ENCODE assay signal across 35 cellular contexts in the genomic region with DNA sequence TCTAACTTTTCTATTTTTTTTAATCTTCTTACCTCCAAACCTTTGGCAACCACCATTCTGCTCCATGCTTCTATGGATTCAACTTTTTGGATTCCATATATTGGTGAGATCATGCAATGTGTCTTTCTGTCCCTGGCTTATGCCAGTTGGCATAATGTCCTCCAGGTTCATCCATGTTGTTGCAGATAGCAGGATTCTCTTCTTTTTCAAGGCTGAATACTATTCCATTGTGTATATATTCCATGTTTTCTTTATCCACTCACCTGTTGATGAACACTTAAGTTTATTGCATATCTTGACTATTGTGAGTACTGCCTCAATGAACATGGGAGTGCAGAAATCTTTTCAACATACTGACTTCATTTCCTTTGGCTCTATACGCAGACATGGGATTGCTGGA. TPM values are rescaled to one million over a fixed set of nuclear protein-coding genes. Genes with fewer than 3 reads are reported as not detected.
"Had no signal": no experiment of that assay in that cellular context is flagged by ENCODE, and none has a peak within 500 bp of the region (broad histone marks: within the 10 kb centered on the region; RNA-seq: fewer than 3 reads in every experiment).

No MANE protein-coding gene starts in this region.

- FAIRE-seq: bronchial epithelial cell, colon had no signal

- ATAC-seq: activated naive CD4-positive, alpha-beta T cell treated with anti-CD3 and anti-CD28 coated beads, Interleukin-2, amount 50 U/mL, for 72 hours; activated naive CD8-positive, alpha-beta T cell treated with anti-CD3 and anti-CD28 coated beads, Interleukin-2, amount 50 U/mL, for 24 hours; activated T-cell treated with anti-CD3 and anti-CD28 coated beads, Interleukin-2, amount 50 U/mL, for 4 hours; activated T-cell treated with anti-CD3 and anti-CD28 coated beads, Interleukin-2, amount 50 U/mL, for 72 hours; activated T-helper 17 cell treated with anti-CD3 and anti-CD28 coated beads, Interleukin-2, amount 50 U/mL, for 72 hours; body of pancreas had no signal

- H3K27me3 ChIP-seq: adrenal gland, ascending aorta, body of pancreas, brain microvascular endothelial cell, breast epithelium, cardiac muscle cell had no signal

- H3K4me1 ChIP-seq: adrenal gland, ascending aorta, body of pancreas, breast epithelium had no signal

- H3K9me3 ChIP-seq: adrenal gland, ascending aorta, body of pancreas, breast epithelium had no signal

- H3K36me3 ChIP-seq: adrenal gland, ascending aorta, brain microvascular endothelial cell, breast epithelium, cardiac muscle cell had no signal

- H3K4me3 ChIP-seq: adrenal gland, ascending aorta, body of pancreas, breast epithelium, cardiac muscle cell had no signal

- H3K27ac ChIP-seq: adrenal gland, ascending aorta, body of pancreas, brain microvascular endothelial cell, breast epithelium, cardiac muscle cell had no signal

- DNase-seq: activated effector memory CD4-positive, alpha-beta T cell treated with anti-CD3 and anti-CD28 coated beads, Interleukin-2, amount 50 U/mL, for 16 hours; activated effector memory CD4-positive, alpha-beta T cell treated with Interleukin-2 at 50 U/mL for 16 hours; activated gamma-delta T cell; activated gamma-delta T cell treated with Interleukin-2 at 50 U/mL for 16 hours; activated naive CD4-positive, alpha-beta T cell; activated naive CD4-positive, alpha-beta T cell treated with anti-CD3 and anti-CD28 coated beads for 36 hours; activated naive CD4-positive, alpha-beta T cell treated with anti-CD3 and anti-CD28 coated beads, Interleukin-2, amount 10 ng/mL, durations not matched to agents 7 days and 5 days; activated naive CD4-positive, alpha-beta T cell treated with anti-CD3 and anti-CD28 coated beads, Interleukin-2, amount 50 U/mL, for 16 hours; activated naive CD4-positive, alpha-beta T cell treated with Interleukin-2 at 50 U/mL for 16 hours; activated naive CD8-positive, alpha-beta T cell treated with anti-CD3 and anti-CD28 coated beads for 36 hours; activated naive CD8-positive, alpha-beta T cell treated with anti-CD3 and anti-CD28 coated beads, Interleukin-2, amount 10 ng/mL, durations not matched to agents 7 days and 5 days; activated naive CD8-positive, alpha-beta T cell treated with anti-CD3 and anti-CD28 coated beads, Interleukin-2, amount 50 U/mL, for 24 hours; activated T-cell treated with anti-CD3 and anti-CD28 coated beads, Interleukin-2, amount 50 U/mL, for 4 hours; activated T-cell treated with anti-CD3 and anti-CD28 coated beads, Interleukin-2, amount 50 U/mL, for 48 hours; activated T-cell treated with anti-CD3 and anti-CD28 coated beads, Interleukin-2, amount 50 U/mL, for 72 hours; adrenal gland; amniotic stem cell; amygdala; anterior cingulate cortex; aorta; body of pancreas; brain microvascular endothelial cell; caudate nucleus; central memory CD4-positive, alpha-beta T cell; cerebellar nuclear complex had no signal

RNA-seq across cellular contexts. Expression of a gene that starts 21.2 kb away (rescaled TPM):
- total RNA-seq: activated naive CD4-positive, alpha-beta T cell treated with anti-CD3 and anti-CD28 coated beads for 36 hours; activated naive CD4-positive, alpha-beta T cell treated with anti-CD3 and anti-CD28 coated beads, Interleukin-2, amount 50 U/mL, for 72 hours; activated naive CD8-positive, alpha-beta T cell treated with anti-CD3 and anti-CD28 coated beads for 36 hours; activated naive CD8-positive, alpha-beta T cell treated with anti-CD3 and anti-CD28 coated beads, Interleukin-2, amount 10 ng/mL, durations not matched to agents 7 days and 5 days; activated T-helper 1 cell treated with anti-CD3 and anti-CD28 coated beads, Interleukin-12 subunit alpha, Interleukin-12 subunit beta, Interleukin-2, Interleukin-4 antibody, amounts not matched to agents 30 ng/mL and 10 ng/mL and 1 ng/mL, durations not matched to agents 14 hours and 24 hours and 36 hours; activated T-helper 2 cell treated with anti-CD3 and anti-CD28 coated beads, Interferon-gamma antibody, Interleukin-2, Interleukin-4, amounts not matched to agents 10 μg/mL and 5 μg/mL and 100 μg/mL, durations not matched to agents 14 hours and 24 hours and 36 hours; ascending aorta; cardiac septum had no signal
